Comparison of ENCODE assay signal across 13 cellular contexts in the genomic region with DNA sequence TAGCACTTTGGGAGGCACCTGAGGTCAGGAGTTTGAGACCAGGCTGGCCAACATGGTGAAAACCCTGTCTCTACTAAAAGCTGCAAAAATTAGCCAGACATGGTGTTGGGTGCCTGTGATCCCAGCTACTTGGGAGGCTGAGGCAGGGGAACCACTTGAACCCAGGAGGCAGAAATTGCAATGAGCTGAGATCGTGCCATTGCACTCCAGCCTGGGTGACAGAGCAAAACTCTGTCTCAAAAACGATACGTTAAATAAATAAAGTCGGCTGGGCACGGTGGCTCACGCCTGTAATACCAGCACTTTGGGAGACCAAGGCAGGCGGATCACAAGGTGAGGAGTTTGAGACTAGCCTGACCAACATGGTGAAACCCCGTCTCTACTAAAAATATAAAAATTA. TPM values are rescaled to one million over a fixed set of nuclear protein-coding genes. Genes with fewer than 3 reads are reported as not detected.
"Had no signal": no experiment of that assay in that cellular context is flagged by ENCODE, and none has a peak within 500 bp of the region (broad histone marks: within the 10 kb centered on the region; RNA-seq: fewer than 3 reads in every experiment).

No MANE protein-coding gene starts in this region.

RNA-seq across cellular contexts. Expression of gene SLC23A1, which starts 27.2 kb away (rescaled TPM):
- total RNA-seq: kidney epithelial cell, left cardiac atrium, left ventricle myocardium inferior, left ventricle myocardium superior, lung microvascular endothelial cell, mammary epithelial cell, mesothelial cell of epicardium, mononuclear cell, myocyte had no signal
- polyA plus RNA-seq: keratinocyte; mammary epithelial cell; naive thymus-derived CD4-positive, alpha-beta T cell had no signal

RNA-seq across cellular contexts. Expression of gene MZB1, which starts 33.8 kb away (rescaled TPM):
- total RNA-seq: hepatocyte, kidney epithelial cell, lower leg skin, mammary epithelial cell had no signal
- polyA plus RNA-seq: keratinocyte, mammary epithelial cell had no signal
